In genomic region chr15:73865904-73866303, GRCh38 we compare ENCODE assay signal across 1 cellular context.
TF ChIP-seq lines count a peak whose summit lies in the region.

No MANE protein-coding gene starts in this region.

TF ChIP-seq in H1, 55 proteins besides CTCF, POLR2A, EP300 and RAD21:
- TF ChIP-seq SRF (IDR thresholded peaks at IDR 0.05; ENCODE audit: low read depth, low read length) = no peak
- TF ChIP-seq CEBPB (IDR thresholded peaks at IDR 0.05; ENCODE audit: low read depth, low read length) = no peak
- TF ChIP-seq CHD2 (IDR thresholded peaks at IDR 0.05; ENCODE audit: low read length) = no peak
